ENCODE assay signal across 8 cellular contexts in the genomic region with DNA sequence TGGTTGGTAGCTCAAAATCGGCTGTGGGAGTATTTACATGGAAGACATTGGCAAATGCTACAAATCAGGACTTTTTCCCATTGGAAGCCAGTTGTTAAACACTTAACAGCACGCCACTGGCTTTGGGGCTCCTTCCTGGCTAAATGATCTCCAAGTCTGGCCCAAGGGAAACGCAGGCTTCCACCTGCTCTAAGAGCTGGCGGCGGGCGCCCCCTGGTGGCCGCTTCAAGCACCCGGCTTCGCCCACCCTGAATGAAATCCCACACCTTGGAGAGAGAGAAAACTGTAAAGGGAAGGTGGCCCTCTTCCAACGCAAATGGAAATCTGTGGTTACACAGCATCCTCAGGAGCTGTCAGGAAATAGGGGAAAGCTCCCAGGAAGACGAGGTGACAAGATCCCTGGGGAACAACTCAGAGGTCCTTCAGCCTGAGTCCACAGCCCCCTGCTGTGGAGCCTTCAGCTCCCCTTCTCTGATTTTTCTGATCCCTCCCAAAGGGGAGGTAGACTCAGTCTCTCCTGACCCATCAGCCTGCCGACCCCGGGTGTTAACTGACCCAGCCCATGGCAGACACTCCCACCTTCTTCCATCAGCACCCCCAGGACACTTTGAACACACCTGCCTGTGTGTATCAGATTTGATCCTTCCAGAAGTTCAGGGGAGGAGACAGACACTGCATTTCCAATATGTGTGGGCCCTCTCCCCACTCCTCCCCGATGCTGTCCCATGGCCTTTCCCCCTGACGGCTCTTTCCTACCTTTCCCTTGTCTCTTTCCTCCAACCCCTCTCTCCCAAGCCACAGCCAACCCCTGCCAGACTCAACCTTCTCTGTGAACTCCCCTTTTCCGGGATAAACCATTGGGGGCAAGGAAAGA. TPM values are rescaled to one million over a fixed set of nuclear protein-coding genes. Genes with fewer than 3 reads are reported as not detected.
DNase-seq lines count a peak whose midpoint lies in the region; ATAC-seq and TF ChIP-seq lines count a peak whose summit lies in the region.
"Had no signal": no experiment of that assay in that cellular context is flagged by ENCODE, and none has a peak within 500 bp of the region (broad histone marks: within the 10 kb centered on the region; RNA-seq: fewer than 3 reads in every experiment).

No MANE protein-coding gene starts in this region.

- no peak overlapping the region for H3K9ac ChIP-seq in colonic mucosa (ENCODE audit: low read depth in 2 of 2, low read length in 2 of 2)

- H3K9me3 ChIP-seq in colonic mucosa (no peaks in the 10 kb centered on the region), left lung (peaks cover 0 to 7% of the 10 kb centered on the region in 2 donors)

- H3K27me3 ChIP-seq in colonic mucosa (no peaks in the 10 kb centered on the region), left lung (no peaks in the 10 kb centered on the region)

- ATAC-seq in GM18502 (IDR thresholded peaks at IDR 0.05; ENCODE audit: poor library complexity, unreplicated experiment) = peak; percentile 40
- ATAC-seq in HG03432 (IDR thresholded peaks at IDR 0.05; ENCODE audit: unreplicated experiment) = peak; percentile 45
- peak; percentile 92 for ATAC-seq in left lung

- TF ChIP-seq CTCF in colonic mucosa (IDR thresholded peaks at IDR 0.05) = peak; percentile 99
- TF ChIP-seq CTCF in left lung (IDR thresholded peaks at IDR 0.05) = peak; percentile 97 to 99

- H3K4me1 ChIP-seq in colonic mucosa (peaks cover 7% of the 10 kb centered on the region), left lung (peaks cover 19 to 79% of the 10 kb centered on the region in 2 donors)

- H3K27ac ChIP-seq in colonic mucosa (peak overlapping the region; percentile 6), left lung (peak overlapping the region in 1 of 2 donors; percentile 81)

- DNase-seq in NCI-H524 (lab: John Stamatoyannopoulos, UW) (peak; percentile 69 to 82), colonic mucosa (peak; percentile 81), left lung (peak; percentile 80 to 96)
- DNase-seq in activated CD4-positive, alpha-beta T cell treated with anti-CD3 and anti-CD28 coated beads for 4 hours = peak; percentile 75 to 78
- DNase-seq in stimulated activated CD4-positive, alpha-beta T cell treated with anti-CD3 and anti-CD28 coated beads, TNF-alpha, amount 100 ng/mL, for 1 hour (ENCODE audit: low read depth in 3 of 3, low spot score in 1 of 3) = peak; percentile 31 to 72 (median 49)

- intact Hi-C loops in colonic mucosa (cut with DNase I) = loop anchor here (2.0 kb wide), 1 partner anchor 56 kb away; the partner anchor contains the start of gene ISCU
- intact Hi-C loops in left lung (cut with DNase I) = loop anchor here in 1 of 2 donors (5.0 kb wide), 1 partner anchor 51 kb away; no protein-coding TSS in a partner anchor

- H3K36me3 ChIP-seq in colonic mucosa (no peaks in the 10 kb centered on the region), left lung (peaks cover 0 to 22% of the 10 kb centered on the region in 2 donors)

- H3K4me3 ChIP-seq in colonic mucosa = no peak overlapping the region
- no peak overlapping the region for H3K4me3 ChIP-seq in left lung
- H3K4me3 ChIP-seq: skin epidermis had no signal

RNA-seq across cellular contexts. Expression of gene SELPLG, which starts 15.4 kb away (rescaled TPM):
- total RNA-seq in colonic mucosa (1 to 10 TPM; 2.5 to 4.4 TPM), left lung (10 to 100 TPM; 28.3 to 61.0 TPM)

RNA-seq across cellular contexts. Expression of gene TMEM119, which starts 20.4 kb away (rescaled TPM):
- 1 to 10 TPM; 7.2 to 8.8 TPM for total RNA-seq in colonic mucosa
- total RNA-seq in left lung = 10 to 100 TPM; 50.5 to 90.9 TPM

RNA-seq across cellular contexts. Expression of gene ISCU, which starts 55.9 kb away (rescaled TPM):
- total RNA-seq in colonic mucosa (10 to 100 TPM; 93.7 to 97.5 TPM), left lung (100 to 1,000 TPM in 1 of 2 donors, 10 to 100 TPM in 1; 97.9 to 147 TPM)

RNA-seq across cellular contexts. Expression of gene SART3, which starts 57.3 kb away (rescaled TPM):
- total RNA-seq in colonic mucosa (10 to 100 TPM; 41.1 to 64.9 TPM), left lung (10 to 100 TPM; 35.1 to 41.7 TPM)

Comparison
In these comparisons a context has a peak if more than half of its experiments do, and no peak if none do; other contexts are left out.
1. ATAC-seq: peak in every context shown above with its lines; median percentile 92 in left lung; 45 in HG03432; 40 in GM18502.
2. RNA of gene SELPLG, which starts 15.4 kb away (total RNA-seq): 28.3 to 61.0 TPM in left lung; 2.5 to 4.4 TPM in colonic mucosa; every median in the first group is over 4 times any median in the second.
3. RNA of gene TMEM119, which starts 20.4 kb away (total RNA-seq): 50.5 to 90.9 TPM in left lung; 7.2 to 8.8 TPM in colonic mucosa; every median in the first group is over 4 times any median in the second.
4. Peak in every context shown above with its lines, with median percentiles within 50 percentile points of each other: DNase-seq.